ENCODE assay signal across 8 cellular contexts in the genomic region with DNA sequence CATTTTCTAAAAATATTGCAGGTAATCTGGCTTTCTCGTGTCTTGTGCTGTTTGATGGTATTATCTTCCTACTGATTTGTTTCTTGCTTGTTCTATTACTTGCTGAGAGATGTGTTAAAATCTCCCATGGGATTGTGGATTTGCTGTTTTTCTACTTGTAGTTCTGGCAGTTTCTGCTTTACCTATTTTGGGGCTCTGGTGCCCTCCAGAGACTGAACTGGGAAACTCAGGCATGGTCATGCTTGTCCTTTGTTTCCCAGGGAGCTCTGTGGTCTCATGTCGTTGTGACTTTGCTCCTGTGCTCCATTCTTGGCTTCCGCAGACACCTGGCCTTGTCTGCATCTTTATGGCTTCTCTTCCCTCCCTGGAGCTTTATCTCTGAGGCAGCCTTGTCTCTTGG. TPM values are rescaled to one million over a fixed set of nuclear protein-coding genes. Genes with fewer than 3 reads are reported as not detected.
DNase-seq lines count a peak whose midpoint lies in the region; ATAC-seq and TF ChIP-seq lines count a peak whose summit lies in the region.

No MANE protein-coding gene starts in this region.

- H3K4me1 ChIP-seq in left ventricle myocardium inferior: no peaks in the 10 kb centered on the region

- H3K9me3 ChIP-seq in left ventricle myocardium inferior (replicated peaks): no peaks in the 10 kb centered on the region

- H3K27me3 ChIP-seq in left ventricle myocardium inferior (ENCODE audit: low read depth): no peaks in the 10 kb centered on the region

- H3K4me3 ChIP-seq in left ventricle myocardium inferior: no peak overlapping the region
- H3K4me3 ChIP-seq in lower leg skin (ENCODE audit: low read depth, poor library complexity, severe bottlenecking): no peak overlapping the region

- TF ChIP-seq POLR2A in lower leg skin (IDR thresholded peaks at IDR 0.05): no peak

- no peak for ATAC-seq in Right ventricle myocardium superior (ENCODE audit: poor library complexity)
- ATAC-seq in GM18520 (IDR thresholded peaks at IDR 0.05; ENCODE audit: unreplicated experiment): no peak

- peak; percentile 58 for TF ChIP-seq CTCF in left ventricle myocardium inferior (IDR thresholded peaks at IDR 0.05; ENCODE audit: borderline replicate concordance)
- TF ChIP-seq CTCF in lower leg skin (IDR thresholded peaks at IDR 0.05): no peak

- peaks cover 17% of the 10 kb centered on the region for H3K36me3 ChIP-seq in left ventricle myocardium inferior

- WGBS in lower leg skin, 2 donors: 42 to 46% methylated on average over 3 of the region's 3 CpGs

- intact Hi-C loops in left ventricle myocardium inferior (cut with micrococcal nuclease): no loop called here
- intact Hi-C loops in Right ventricle myocardium superior (cut with DNase I): no loop called here
- intact Hi-C loops in lower leg skin (cut with DNase I; ENCODE audit: low total_unique reads): no loop called here

- no peak overlapping the region for H3K27ac ChIP-seq in left ventricle myocardium inferior (replicated peaks)

- DNase-seq in left ventricle myocardium inferior (no peak), Right ventricle myocardium superior (no peak), NCI-H1436 (lab: John Stamatoyannopoulos, UW) (peak; percentile 13), anterior cingulate cortex (lab: John Stamatoyannopoulos, UW) (peak in 35 of 58 donors; percentile 4 to 59 (median 19)), kidney tubule cell (ENCODE audit: low spot score) (peak; percentile 55), lower leg skin (ENCODE audit: low spot score in 2 of 2) (no peak), GM19240 (ENCODE audit: insufficient read length, low spot score) (no peak)

RNA-seq across cellular contexts. Expression of a gene that starts 39.5 kb away (rescaled TPM):
- total RNA-seq in left ventricle myocardium inferior (42.5 TPM), Right ventricle myocardium superior (32.6 TPM), lower leg skin (10 to 100 TPM; 17.3 to 23.6 (median 19.4) TPM)

RNA-seq across cellular contexts. Expression of a gene that starts 54.7 kb away (rescaled TPM):
- total RNA-seq in left ventricle myocardium inferior (38.8 TPM), Right ventricle myocardium superior (41.8 TPM), lower leg skin (10 to 100 TPM; 27.2 to 49.9 (median 39.0) TPM)

Comparison
In these comparisons a context has a peak if more than half of its experiments do, and no peak if none do; other contexts are left out.
1. DNase-seq: peak in NCI-H1436 (single experiment), anterior cingulate cortex (35 of 58) and kidney tubule cell (single experiment); none in left ventricle myocardium inferior (single experiment), Right ventricle myocardium superior (single experiment), lower leg skin (0 of 2) and GM19240 (single experiment).